1 cellular context compared by ENCODE assay signal in the genomic region with DNA sequence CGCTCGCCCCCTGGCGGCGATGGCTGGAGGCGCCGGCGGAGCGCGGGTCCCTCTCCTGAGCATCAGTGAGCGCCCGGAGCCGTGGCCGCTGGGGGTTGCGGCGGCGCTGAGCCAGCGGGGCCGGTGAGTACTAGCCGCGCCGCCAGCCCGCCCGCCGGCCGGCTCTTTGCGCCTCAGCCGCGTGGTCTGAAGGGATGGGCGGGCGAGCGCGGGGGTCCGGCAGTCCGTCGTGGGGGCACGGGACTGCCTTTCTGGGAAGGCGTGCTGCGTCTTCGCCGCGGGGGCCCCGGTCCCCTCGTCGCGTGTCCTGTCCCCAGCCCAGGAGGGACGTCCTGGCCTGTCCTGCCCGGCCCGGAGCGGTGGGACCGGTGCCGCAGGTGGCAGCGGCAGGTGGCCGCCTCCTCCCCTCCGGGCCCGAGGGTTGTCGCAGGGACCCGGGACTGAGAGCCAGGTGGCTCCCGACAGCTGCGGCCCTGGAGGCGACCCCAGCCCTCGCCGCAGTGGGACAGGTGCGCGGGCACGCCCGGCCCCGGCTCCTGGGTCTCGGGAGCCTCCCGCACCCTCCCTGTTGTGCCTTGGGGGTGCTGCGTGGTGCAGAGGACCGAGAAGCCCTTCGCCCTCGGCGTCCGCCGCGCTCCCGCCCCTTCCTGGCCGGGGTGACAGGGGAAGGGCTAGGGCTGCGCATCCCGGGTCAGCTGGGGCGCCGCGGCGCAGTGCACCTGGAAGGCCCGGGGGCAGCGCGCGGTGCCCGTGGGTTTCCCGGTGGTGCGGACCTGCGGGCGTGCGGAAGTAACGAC.
TF ChIP-seq lines count a peak whose summit lies in the region.

A gene with protein sequence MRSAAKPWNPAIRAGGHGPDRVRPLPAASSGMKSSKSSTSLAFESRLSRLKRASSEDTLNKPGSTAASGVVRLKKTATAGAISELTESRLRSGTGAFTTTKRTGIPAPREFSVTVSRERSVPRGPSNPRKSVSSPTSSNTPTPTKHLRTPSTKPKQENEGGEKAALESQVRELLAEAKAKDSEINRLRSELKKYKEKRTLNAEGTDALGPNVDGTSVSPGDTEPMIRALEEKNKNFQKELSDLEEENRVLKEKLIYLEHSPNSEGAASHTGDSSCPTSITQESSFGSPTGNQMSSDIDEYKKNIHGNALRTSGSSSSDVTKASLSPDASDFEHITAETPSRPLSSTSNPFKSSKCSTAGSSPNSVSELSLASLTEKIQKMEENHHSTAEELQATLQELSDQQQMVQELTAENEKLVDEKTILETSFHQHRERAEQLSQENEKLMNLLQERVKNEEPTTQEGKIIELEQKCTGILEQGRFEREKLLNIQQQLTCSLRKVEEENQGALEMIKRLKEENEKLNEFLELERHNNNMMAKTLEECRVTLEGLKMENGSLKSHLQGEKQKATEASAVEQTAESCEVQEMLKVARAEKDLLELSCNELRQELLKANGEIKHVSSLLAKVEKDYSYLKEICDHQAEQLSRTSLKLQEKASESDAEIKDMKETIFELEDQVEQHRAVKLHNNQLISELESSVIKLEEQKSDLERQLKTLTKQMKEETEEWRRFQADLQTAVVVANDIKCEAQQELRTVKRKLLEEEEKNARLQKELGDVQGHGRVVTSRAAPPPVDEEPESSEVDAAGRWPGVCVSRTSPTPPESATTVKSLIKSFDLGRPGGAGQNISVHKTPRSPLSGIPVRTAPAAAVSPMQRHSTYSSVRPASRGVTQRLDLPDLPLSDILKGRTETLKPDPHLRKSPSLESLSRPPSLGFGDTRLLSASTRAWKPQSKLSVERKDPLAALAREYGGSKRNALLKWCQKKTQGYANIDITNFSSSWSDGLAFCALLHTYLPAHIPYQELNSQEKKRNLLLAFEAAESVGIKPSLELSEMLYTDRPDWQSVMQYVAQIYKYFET (plus strand): TSS at position 58 of the 797 bp plus-strand sequence. CDS start 87,293 bp downstream, outside the sequence.

TF ChIP-seq in K562, 482 proteins besides CTCF, POLR2A, EP300 and RAD21 (continued from another document and continues in another):
- TF ChIP-seq, protein P1, sequence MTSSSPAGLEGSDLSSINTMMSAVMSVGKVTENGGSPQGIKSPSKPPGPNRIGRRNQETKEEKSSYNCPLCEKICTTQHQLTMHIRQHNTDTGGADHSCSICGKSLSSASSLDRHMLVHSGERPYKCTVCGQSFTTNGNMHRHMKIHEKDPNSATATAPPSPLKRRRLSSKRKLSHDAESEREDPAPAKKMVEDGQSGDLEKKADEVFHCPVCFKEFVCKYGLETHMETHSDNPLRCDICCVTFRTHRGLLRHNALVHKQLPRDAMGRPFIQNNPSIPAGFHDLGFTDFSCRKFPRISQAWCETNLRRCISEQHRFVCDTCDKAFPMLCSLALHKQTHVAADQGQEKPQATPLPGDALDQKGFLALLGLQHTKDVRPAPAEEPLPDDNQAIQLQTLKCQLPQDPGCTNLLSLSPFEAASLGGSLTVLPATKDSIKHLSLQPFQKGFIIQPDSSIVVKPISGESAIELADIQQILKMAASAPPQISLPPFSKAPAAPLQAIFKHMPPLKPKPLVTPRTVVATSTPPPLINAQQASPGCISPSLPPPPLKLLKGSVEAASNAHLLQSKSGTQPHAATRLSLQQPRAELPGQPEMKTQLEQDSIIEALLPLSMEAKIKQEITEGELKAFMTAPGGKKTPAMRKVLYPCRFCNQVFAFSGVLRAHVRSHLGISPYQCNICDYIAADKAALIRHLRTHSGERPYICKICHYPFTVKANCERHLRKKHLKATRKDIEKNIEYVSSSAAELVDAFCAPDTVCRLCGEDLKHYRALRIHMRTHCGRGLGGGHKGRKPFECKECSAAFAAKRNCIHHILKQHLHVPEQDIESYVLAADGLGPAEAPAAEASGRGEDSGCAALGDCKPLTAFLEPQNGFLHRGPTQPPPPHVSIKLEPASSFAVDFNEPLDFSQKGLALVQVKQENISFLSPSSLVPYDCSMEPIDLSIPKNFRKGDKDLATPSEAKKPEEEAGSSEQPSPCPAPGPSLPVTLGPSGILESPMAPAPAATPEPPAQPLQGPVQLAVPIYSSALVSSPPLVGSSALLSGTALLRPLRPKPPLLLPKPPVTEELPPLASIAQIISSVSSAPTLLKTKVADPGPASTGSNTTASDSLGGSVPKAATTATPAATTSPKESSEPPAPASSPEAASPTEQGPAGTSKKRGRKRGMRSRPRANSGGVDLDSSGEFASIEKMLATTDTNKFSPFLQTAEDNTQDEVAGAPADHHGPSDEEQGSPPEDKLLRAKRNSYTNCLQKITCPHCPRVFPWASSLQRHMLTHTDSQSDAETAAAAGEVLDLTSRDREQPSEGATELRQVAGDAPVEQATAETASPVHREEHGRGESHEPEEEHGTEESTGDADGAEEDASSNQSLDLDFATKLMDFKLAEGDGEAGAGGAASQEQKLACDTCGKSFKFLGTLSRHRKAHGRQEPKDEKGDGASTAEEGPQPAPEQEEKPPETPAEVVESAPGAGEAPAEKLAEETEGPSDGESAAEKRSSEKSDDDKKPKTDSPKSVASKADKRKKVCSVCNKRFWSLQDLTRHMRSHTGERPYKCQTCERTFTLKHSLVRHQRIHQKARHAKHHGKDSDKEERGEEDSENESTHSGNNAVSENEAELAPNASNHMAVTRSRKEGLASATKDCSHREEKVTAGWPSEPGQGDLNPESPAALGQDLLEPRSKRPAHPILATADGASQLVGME (CRISPR knock-in tag; IDR thresholded peaks at IDR 0.05) = peak; percentile 84; the same call in 1 of the 2 replicates
- TF ChIP-seq MYC (IDR thresholded peaks at IDR 0.05; ENCODE audit: low read depth, low read length) (peak; percentile 62; the same call in 1 of the 2 replicates), MYC (CRISPR knock-in tag; IDR thresholded peaks at IDR 0.05; ENCODE audit: borderline replicate concordance, low read depth) (no peak), RB1 (IDR thresholded peaks at IDR 0.05; ENCODE audit: low read depth) (peak; percentile 86), SIN3B (IDR thresholded peaks at IDR 0.05; ENCODE audit: low read depth) (peak; percentile 40; the same call in 1 of the 2 replicates), SAFB (IDR thresholded peaks at IDR 0.05; ENCODE audit: borderline replicate concordance, low read depth, low read length) (0 out of 2 replicates have a peak, but pooled peaks have one; percentile 31), CTBP1 (IDR thresholded peaks at IDR 0.05; ENCODE audit: borderline replicate concordance) (peak; percentile 80), CC2D1A (IDR thresholded peaks at IDR 0.05) (no peak), EWSR1 (IDR thresholded peaks at IDR 0.05; ENCODE audit: borderline replicate concordance, low read depth, partially characterized antibody) (no peak), KDM5B (IDR thresholded peaks at IDR 0.05; ENCODE audit: insufficient replicate concordance, low read depth, low read length) (peak; percentile 4), GTF2F1 (IDR thresholded peaks at IDR 0.05; ENCODE audit: low read depth, low read length) (no peak), ILK (tag; IDR thresholded peaks at IDR 0.05; ENCODE audit: borderline replicate concordance, low read depth) (no peak), HCFC1 (IDR thresholded peaks at IDR 0.05; ENCODE audit: low read depth, low read length) (peak; percentile 96), PHF8 (IDR thresholded peaks at IDR 0.05; ENCODE audit: borderline replicate concordance, low read length) (peak; percentile 30; the same call in 1 of the 2 replicates), NRF1 (conservative IDR thresholded peaks at IDR 0.05 in 1 of 2, IDR thresholded peaks at IDR 0.05 in 1 of 2) (peak; percentile 84 to 85), HDAC1 (IDR thresholded peaks at IDR 0.05) (0 out of 4 replicates have a peak, but pooled peaks of 1 of the 2 experiments have one; percentile 8), TARDBP (IDR thresholded peaks at IDR 0.05) (0 out of 2 replicates have a peak, but pooled peaks have one; percentile 56), RBFOX2 (IDR thresholded peaks at IDR 0.05; ENCODE audit: low read depth, low read length) (peak; percentile 76), NONO (IDR thresholded peaks at IDR 0.05; ENCODE audit: low read depth in 2 of 2, low read length in 1 of 2) (peak; percentile 30 to 50; a peak in 2 of 4 replicates), ZNF707 (CRISPR knock-in tag; conservative IDR thresholded peaks at IDR 0.05) (no peak), IRF2 (CRISPR knock-in tag; IDR thresholded peaks at IDR 0.05) (peak; percentile 22; the same call in 1 of the 2 replicates), DACH1 (IDR thresholded peaks at IDR 0.05; ENCODE audit: partially characterized antibody) (no peak), POLR2H (tag; IDR thresholded peaks at IDR 0.05; ENCODE audit: low read depth) (no peak), NR2C2 (CRISPR knock-in tag; IDR thresholded peaks at IDR 0.05) (no peak), NR2C2 (tag; IDR thresholded peaks at IDR 0.05) (peak; percentile 51; the same call in 1 of the 2 replicates), SRSF3 (IDR thresholded peaks at IDR 0.05; ENCODE audit: insufficient read depth, low read length) (no peak), RBBP5 (IDR thresholded peaks at IDR 0.05; ENCODE audit: borderline replicate concordance, insufficient read depth, low read length, poor library complexity, severe bottlenecking) (peak; percentile 54), MCM2 (IDR thresholded peaks at IDR 0.05; ENCODE audit: low read depth) (no peak), SUPT5H (IDR thresholded peaks at IDR 0.05) (no peak), KLF16 (IDR thresholded peaks at IDR 0.05) (no peak), RFX1 (IDR thresholded peaks at IDR 0.05) (no peak)
- TF ChIP-seq, protein P2, sequence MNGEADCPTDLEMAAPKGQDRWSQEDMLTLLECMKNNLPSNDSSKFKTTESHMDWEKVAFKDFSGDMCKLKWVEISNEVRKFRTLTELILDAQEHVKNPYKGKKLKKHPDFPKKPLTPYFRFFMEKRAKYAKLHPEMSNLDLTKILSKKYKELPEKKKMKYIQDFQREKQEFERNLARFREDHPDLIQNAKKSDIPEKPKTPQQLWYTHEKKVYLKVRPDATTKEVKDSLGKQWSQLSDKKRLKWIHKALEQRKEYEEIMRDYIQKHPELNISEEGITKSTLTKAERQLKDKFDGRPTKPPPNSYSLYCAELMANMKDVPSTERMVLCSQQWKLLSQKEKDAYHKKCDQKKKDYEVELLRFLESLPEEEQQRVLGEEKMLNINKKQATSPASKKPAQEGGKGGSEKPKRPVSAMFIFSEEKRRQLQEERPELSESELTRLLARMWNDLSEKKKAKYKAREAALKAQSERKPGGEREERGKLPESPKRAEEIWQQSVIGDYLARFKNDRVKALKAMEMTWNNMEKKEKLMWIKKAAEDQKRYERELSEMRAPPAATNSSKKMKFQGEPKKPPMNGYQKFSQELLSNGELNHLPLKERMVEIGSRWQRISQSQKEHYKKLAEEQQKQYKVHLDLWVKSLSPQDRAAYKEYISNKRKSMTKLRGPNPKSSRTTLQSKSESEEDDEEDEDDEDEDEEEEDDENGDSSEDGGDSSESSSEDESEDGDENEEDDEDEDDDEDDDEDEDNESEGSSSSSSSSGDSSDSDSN (IDR thresholded peaks at IDR 0.05; ENCODE audit: borderline replicate concordance in 1 of 2, low read depth in 2 of 2, low read length in 2 of 2) = peak in 1 of 2 experiments; percentile 67; a peak in 1 of 4 replicates
- TF ChIP-seq, protein P3, sequence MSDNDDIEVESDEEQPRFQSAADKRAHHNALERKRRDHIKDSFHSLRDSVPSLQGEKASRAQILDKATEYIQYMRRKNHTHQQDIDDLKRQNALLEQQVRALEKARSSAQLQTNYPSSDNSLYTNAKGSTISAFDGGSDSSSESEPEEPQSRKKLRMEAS (CRISPR knock-in tag; IDR thresholded peaks at IDR 0.05) = peak; percentile 87
- TF ChIP-seq, protein P4, sequence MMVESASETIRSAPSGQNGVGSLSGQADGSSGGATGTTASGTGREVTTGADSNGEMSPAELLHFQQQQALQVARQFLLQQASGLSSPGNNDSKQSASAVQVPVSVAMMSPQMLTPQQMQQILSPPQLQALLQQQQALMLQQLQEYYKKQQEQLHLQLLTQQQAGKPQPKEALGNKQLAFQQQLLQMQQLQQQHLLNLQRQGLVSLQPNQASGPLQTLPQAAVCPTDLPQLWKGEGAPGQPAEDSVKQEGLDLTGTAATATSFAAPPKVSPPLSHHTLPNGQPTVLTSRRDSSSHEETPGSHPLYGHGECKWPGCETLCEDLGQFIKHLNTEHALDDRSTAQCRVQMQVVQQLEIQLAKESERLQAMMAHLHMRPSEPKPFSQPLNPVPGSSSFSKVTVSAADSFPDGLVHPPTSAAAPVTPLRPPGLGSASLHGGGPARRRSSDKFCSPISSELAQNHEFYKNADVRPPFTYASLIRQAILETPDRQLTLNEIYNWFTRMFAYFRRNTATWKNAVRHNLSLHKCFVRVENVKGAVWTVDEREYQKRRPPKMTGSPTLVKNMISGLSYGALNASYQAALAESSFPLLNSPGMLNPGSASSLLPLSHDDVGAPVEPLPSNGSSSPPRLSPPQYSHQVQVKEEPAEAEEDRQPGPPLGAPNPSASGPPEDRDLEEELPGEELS (CRISPR knock-in tag; IDR thresholded peaks at IDR 0.05; ENCODE audit: borderline replicate concordance) = peak; percentile 81; the same call in 1 of the 2 replicates
- TF ChIP-seq, protein P5, sequence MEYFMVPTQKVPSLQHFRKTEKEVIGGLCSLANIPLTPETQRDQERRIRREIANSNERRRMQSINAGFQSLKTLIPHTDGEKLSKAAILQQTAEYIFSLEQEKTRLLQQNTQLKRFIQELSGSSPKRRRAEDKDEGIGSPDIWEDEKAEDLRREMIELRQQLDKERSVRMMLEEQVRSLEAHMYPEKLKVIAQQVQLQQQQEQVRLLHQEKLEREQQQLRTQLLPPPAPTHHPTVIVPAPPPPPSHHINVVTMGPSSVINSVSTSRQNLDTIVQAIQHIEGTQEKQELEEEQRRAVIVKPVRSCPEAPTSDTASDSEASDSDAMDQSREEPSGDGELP (CRISPR knock-in tag; IDR thresholded peaks at IDR 0.05; ENCODE audit: borderline replicate concordance) = peak; percentile 76; the same call in 1 of the 2 replicates
- TF ChIP-seq, protein P6, sequence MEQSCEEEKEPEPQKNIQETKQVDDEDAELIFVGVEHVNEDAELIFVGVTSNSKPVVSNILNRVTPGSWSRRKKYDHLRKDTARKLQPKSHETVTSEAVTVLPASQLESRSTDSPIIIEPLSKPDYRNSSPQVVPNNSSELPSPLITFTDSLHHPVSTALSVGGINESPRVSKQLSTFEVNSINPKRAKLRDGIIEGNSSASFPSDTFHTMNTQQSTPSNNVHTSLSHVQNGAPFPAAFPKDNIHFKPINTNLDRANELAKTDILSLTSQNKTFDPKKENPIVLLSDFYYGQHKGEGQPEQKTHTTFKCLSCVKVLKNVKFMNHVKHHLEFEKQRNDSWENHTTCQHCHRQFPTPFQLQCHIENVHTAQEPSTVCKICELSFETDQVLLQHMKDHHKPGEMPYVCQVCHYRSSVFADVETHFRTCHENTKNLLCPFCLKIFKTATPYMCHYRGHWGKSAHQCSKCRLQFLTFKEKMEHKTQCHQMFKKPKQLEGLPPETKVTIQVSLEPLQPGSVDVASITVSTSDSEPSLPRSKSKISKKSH (CRISPR knock-in tag; IDR thresholded peaks at IDR 0.05) = no peak
- TF ChIP-seq, protein P7, sequence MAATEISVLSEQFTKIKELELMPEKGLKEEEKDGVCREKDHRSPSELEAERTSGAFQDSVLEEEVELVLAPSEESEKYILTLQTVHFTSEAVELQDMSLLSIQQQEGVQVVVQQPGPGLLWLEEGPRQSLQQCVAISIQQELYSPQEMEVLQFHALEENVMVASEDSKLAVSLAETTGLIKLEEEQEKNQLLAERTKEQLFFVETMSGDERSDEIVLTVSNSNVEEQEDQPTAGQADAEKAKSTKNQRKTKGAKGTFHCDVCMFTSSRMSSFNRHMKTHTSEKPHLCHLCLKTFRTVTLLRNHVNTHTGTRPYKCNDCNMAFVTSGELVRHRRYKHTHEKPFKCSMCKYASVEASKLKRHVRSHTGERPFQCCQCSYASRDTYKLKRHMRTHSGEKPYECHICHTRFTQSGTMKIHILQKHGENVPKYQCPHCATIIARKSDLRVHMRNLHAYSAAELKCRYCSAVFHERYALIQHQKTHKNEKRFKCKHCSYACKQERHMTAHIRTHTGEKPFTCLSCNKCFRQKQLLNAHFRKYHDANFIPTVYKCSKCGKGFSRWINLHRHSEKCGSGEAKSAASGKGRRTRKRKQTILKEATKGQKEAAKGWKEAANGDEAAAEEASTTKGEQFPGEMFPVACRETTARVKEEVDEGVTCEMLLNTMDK (IDR thresholded peaks at IDR 0.05; ENCODE audit: borderline replicate concordance, insufficient read depth, low read depth, low read length, poor library complexity, severe bottlenecking) = peak; percentile 95
